Comparison of ENCODE assay signal across 24 cellular contexts in genomic region chr14:30296956-30297405, GRCh38.
A peak's percentile ranks its signal among the peaks of the same experiment; 100 is the strongest.
DNase-seq lines count a peak whose midpoint lies in the region; ATAC-seq, FAIRE-seq and TF ChIP-seq lines count a peak whose summit lies in the region.
"Had no signal": no experiment of that assay in that cellular context is flagged by ENCODE, and none has a peak within 500 bp of the region (broad histone marks: within the 10 kb centered on the region; RNA-seq: fewer than 3 reads in every experiment).

No MANE protein-coding gene starts in this region.

- in situ Hi-C loops in SK-MEL-5 (cut with HindIII; ENCODE audit: low pct_unique_long_range_greater_than_20kb, low sequenced_read_pairs) = no loop called here

- no peak overlapping the region for H3K9ac ChIP-seq in H1 (replicated peaks in 1 of 4; ENCODE audit: extremely low read depth in 1 of 4, low read depth in 3 of 4, low read length in 3 of 4)

- H3K18ac ChIP-seq in H1 (ENCODE audit: extremely low read depth, low read length) = no peak overlapping the region

- H3K14ac ChIP-seq in H1 (ENCODE audit: insufficient read length) = no peak overlapping the region

- H2BK20ac ChIP-seq in H1 (ENCODE audit: low read length) = no peak overlapping the region

- CTCF ChIA-PET in H1 (lab: Charles Lee; ENCODE audit: partially characterized antibody) = interaction anchor here (1.0 to 2.6 kb wide), 6 partner anchors 9 to 146 kb away, joined by 3 to 12 read pairs (median 4); no protein-coding TSS in a partner anchor

- H4K91ac ChIP-seq in H1 (replicated peaks; ENCODE audit: insufficient read length, low read length) = no peak overlapping the region

- 90% methylated on average over 11 of the region's 11 CpGs; no CpG with 5 or more reads in 1 of the 2 experiments for WGBS in H1 (ENCODE audit: extremely low coverage in 1 of 2, insufficient coverage in 1 of 2, insufficient read length in 1 of 2, insufficient replicate concordance in 2 of 2, low coverage in 1 of 2, low lambda C conversion rate in 2 of 2, missing lambda C conversion rate in 1 of 2), 2 experiments

- no peaks in the 10 kb centered on the region for H3K79me2 ChIP-seq in H1 (ENCODE audit: control insufficient read depth in 1 of 2, insufficient read depth in 2 of 2, low read length in 2 of 2)

- H3K56ac ChIP-seq in H1 (replicated peaks; ENCODE audit: insufficient read length, low read depth, low read length) = no peak overlapping the region

- H2AFZ ChIP-seq in H1 (ENCODE audit: low read length) = peak overlapping the region; percentile 77

- DNase-seq in BE2C = peak; percentile 83
- DNase-seq in DMS79 (lab: John Stamatoyannopoulos, UW) = peak; percentile 14
- peak; percentile 27 for DNase-seq in SK-MEL-5 (ENCODE audit: low read depth, low spot score)
- no peak for DNase-seq in H1 (ENCODE audit: low read depth in 1 of 2, low spot score in 2 of 2)
- DNase-seq in occipital lobe (lab: John Stamatoyannopoulos, UW) = no peak
- no peak for DNase-seq in activated CD4-positive, CD25-positive, alpha-beta regulatory T cell treated with anti-CD3 and anti-CD28 coated beads, Interleukin-2, amount 50 U/mL, for 72 hours
- DNase-seq: activated naive CD4-positive, alpha-beta T cell treated with Interleukin-2 at 50 U/mL for 16 hours; amniotic stem cell; CD8-positive, alpha-beta memory T cell; DND-41; endodermal cell; IMR-90; kidney; NCI-H1436; NCI-H2107; NCI-H526; stimulated activated CD4-positive, alpha-beta T cell treated with anti-CD3 and anti-CD28 coated beads, Interleukin-4, amount 100 ng/mL, for 1 hour; stimulated activated naive CD4-positive, alpha-beta T cell treated with Interleukin-2 at 50 U/mL for 16 hours; transverse colon had no signal

- no peak for TF ChIP-seq CTCF in BE2C (IDR thresholded peaks at IDR 0.05; ENCODE audit: low read depth, low read length)
- no peak for TF ChIP-seq CTCF in H1 (IDR thresholded peaks at IDR 0.05; ENCODE audit: control extremely low read depth in 1 of 3, insufficient read depth in 1 of 3, low read depth in 1 of 3, low read length in 3 of 3)

- no peak for TF ChIP-seq POLR2A in H1 (IDR thresholded peaks at IDR 0.05; ENCODE audit: control extremely low read depth in 1 of 2, low read depth in 2 of 2, low read length in 2 of 2)

- no peak overlapping the region for H2BK120ac ChIP-seq in H1 (replicated peaks; ENCODE audit: low read depth, low read length)

- no peak for TF ChIP-seq EP300 in H1 (IDR thresholded peaks at IDR 0.05; ENCODE audit: borderline replicate concordance in 1 of 2, low read depth in 2 of 2, low read length in 2 of 2)

- no peaks in the 10 kb centered on the region for H3K36me3 ChIP-seq in BE2C
- H3K36me3 ChIP-seq in H1 (ENCODE audit: control insufficient read depth in 2 of 4, insufficient read depth in 4 of 4, low read length in 3 of 4) = no peaks in the 10 kb centered on the region
- H3K36me3 ChIP-seq: breast epithelium, transverse colon had no signal

- H4K8ac ChIP-seq in H1 (ENCODE audit: extremely low read depth, insufficient read depth, low read length) = no peak overlapping the region

- POLR2A ChIA-PET in H1 (lab: Charles Lee; ENCODE audit: partially characterized antibody) = no interaction called here

- H4K20me1 ChIP-seq in H1 (replicated peaks in 1 of 2; ENCODE audit: control insufficient read depth in 1 of 2, insufficient read depth in 2 of 2, low read length in 2 of 2) = no peaks in the 10 kb centered on the region

- no peak overlapping the region for H4K5ac ChIP-seq in H1 (ENCODE audit: insufficient read length, low read depth, low read length)

- no peak overlapping the region for H2AK5ac ChIP-seq in H1 (ENCODE audit: low read depth, low read length)

- no peak for TF ChIP-seq RAD21 in H1 (IDR thresholded peaks at IDR 0.05 in 1 of 2, conservative IDR thresholded peaks at IDR 0.05 in 1 of 2; ENCODE audit: low read depth in 2 of 2, low read length in 2 of 2)

- no peak overlapping the region for H3K4me2 ChIP-seq in H1 (ENCODE audit: insufficient read depth in 1 of 2, low read depth in 2 of 2, low read length in 2 of 2)

- no peaks in the 10 kb centered on the region for H3K23me2 ChIP-seq in H1 (ENCODE audit: low read depth, low read length)

- H3K27me3 ChIP-seq in BE2C (peaks cover 3% of the 10 kb centered on the region; the same call in 1 of the 2 replicates), H1 (replicated peaks in 1 of 4; ENCODE audit: control insufficient read depth in 3 of 4, extremely low read depth in 1 of 4, insufficient read depth in 3 of 4, low read length in 3 of 4) (no peaks in the 10 kb centered on the region)
- H3K27me3 ChIP-seq: breast epithelium, transverse colon had no signal

- no peak overlapping the region for H2BK15ac ChIP-seq in H1 (ENCODE audit: low read length)

- H3K79me1 ChIP-seq in H1 (ENCODE audit: low read depth, low read length) = no peaks in the 10 kb centered on the region

- no peak for FAIRE-seq in H1 (lab: Jason Lieb, UNC)
- FAIRE-seq: kidney had no signal

- no peak for ATAC-seq in HG02798 (IDR thresholded peaks at IDR 0.05; ENCODE audit: poor library complexity, unreplicated experiment)

- H3K4me1 ChIP-seq in BE2C = no peaks in the 10 kb centered on the region
- H3K4me1 ChIP-seq in H1 (replicated peaks in 1 of 4; ENCODE audit: control insufficient read depth in 3 of 4, insufficient read depth in 4 of 4, low read length in 3 of 4) = no peaks in the 10 kb centered on the region; a peak in 1 of 7 replicates
- H3K4me1 ChIP-seq: breast epithelium, transverse colon had no signal

- H3K4me3 ChIP-seq in BE2C (ENCODE audit: low read depth, low read length) = peak overlapping the region; percentile 67
- no peak overlapping the region for H3K4me3 ChIP-seq in H1 (ENCODE audit: extremely low read depth in 1 of 4, insufficient read depth in 2 of 4, low read depth in 3 of 4, low read length in 4 of 4)
- H3K4me3 ChIP-seq: breast epithelium, coronary artery, skin epidermis, transverse colon had no signal

- H2BK5ac ChIP-seq in H1 (ENCODE audit: low read depth, low read length) = no peak overlapping the region

- no peak overlapping the region for H3K23ac ChIP-seq in H1 (ENCODE audit: insufficient read length)

- no peak overlapping the region for H3K27ac ChIP-seq in H1 (ENCODE audit: low read depth, low read length)
- H3K27ac ChIP-seq: breast epithelium, coronary artery, HL-60, skin epidermis, transverse colon had no signal

- H3K9me3 ChIP-seq in BE2C (no peaks in the 10 kb centered on the region), H1 (ENCODE audit: insufficient read depth in 2 of 2, low read depth in 1 of 2, low read length in 1 of 2) (no peaks in the 10 kb centered on the region)
- H3K9me3 ChIP-seq: breast epithelium, transverse colon had no signal

- H3K4ac ChIP-seq in H1 (replicated peaks; ENCODE audit: insufficient read length, low read depth, low read length) = no peak overlapping the region

- no peak overlapping the region for H2BK12ac ChIP-seq in H1 (ENCODE audit: low read depth, low read length)

TF ChIP-seq in H1, 55 proteins besides CTCF, POLR2A, EP300 and RAD21:
- TF ChIP-seq CHD2 (IDR thresholded peaks at IDR 0.05; ENCODE audit: low read length) (peak; percentile 40; the same call in 1 of the 2 replicates), CBX8 (IDR thresholded peaks at IDR 0.05; ENCODE audit: borderline replicate concordance, low read depth, low read length) (no peak), HDAC6 (IDR thresholded peaks at IDR 0.05; ENCODE audit: low read depth, low read length) (no peak)

Comparison
In these comparisons a context has a peak if more than half of its experiments do, and no peak if none do; other contexts are left out.
1. DNase-seq: peak in BE2C (single experiment), DMS79 (single experiment) and SK-MEL-5 (single experiment); none in H1 (0 of 2), occipital lobe (single experiment) and activated CD4-positive, CD25-positive, alpha-beta regulatory T cell treated with anti-CD3 and anti-CD28 coated beads, Interleukin-2, amount 50 U/mL, for 72 hours (single experiment).